ENCODE assay signal across 13 cellular contexts in the genomic region with DNA sequence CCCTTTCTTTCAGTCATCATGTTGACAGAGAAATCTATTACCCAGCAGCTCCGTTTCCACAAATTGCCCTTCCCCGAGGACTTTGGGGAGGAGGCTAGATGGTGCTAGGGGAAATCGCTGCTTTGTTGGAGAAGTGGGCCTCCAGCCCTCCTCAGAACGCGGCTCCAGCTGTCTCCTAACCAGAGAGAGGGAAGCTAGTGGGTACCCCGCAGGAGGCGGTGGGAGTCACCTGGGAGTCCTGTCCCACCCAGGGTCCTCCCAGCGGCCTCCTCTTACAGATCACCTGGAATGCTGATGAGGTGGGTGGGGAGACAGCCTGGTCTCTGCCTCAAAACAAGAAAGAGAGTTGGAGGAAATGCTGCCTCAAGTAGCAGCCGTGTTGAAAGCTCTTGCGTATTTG.
"Had no signal": no experiment of that assay in that cellular context is flagged by ENCODE, and none has a peak within 500 bp of the region (broad histone marks: within the 10 kb centered on the region; RNA-seq: fewer than 3 reads in every experiment).

No MANE protein-coding gene starts in this region.

- H3K4me2 ChIP-seq: neural progenitor cell had no signal

- H3K9me3 Mint-ChIP-seq: activated CD4-positive, alpha-beta memory T cell treated with anti-CD3 and anti-CD28 coated beads, Interleukin-2, amount 10 ng/mL, durations not matched to agents 7 days and 5 days; activated naive CD8-positive, alpha-beta T cell treated with anti-CD3 and anti-CD28 coated beads, Interleukin-2, amount 10 ng/mL, durations not matched to agents 7 days and 5 days had no signal

- H3K27ac ChIP-seq: breast epithelium, esophagus muscularis mucosa, neural progenitor cell, vagina had no signal

- H3K9me3 ChIP-seq: breast epithelium, esophagus muscularis mucosa, vagina had no signal

- H3K36me3 ChIP-seq: breast epithelium, esophagus muscularis mucosa, neural progenitor cell, vagina had no signal

- H3K4me3 Mint-ChIP-seq: activated CD4-positive, alpha-beta memory T cell treated with anti-CD3 and anti-CD28 coated beads, Interleukin-2, amount 10 ng/mL, durations not matched to agents 7 days and 5 days; activated naive CD8-positive, alpha-beta T cell treated with anti-CD3 and anti-CD28 coated beads, Interleukin-2, amount 10 ng/mL, durations not matched to agents 7 days and 5 days; immature natural killer cell; neural progenitor cell had no signal

- H3K4me1 Mint-ChIP-seq: activated CD4-positive, alpha-beta memory T cell treated with anti-CD3 and anti-CD28 coated beads, Interleukin-2, amount 10 ng/mL, durations not matched to agents 7 days and 5 days; activated naive CD8-positive, alpha-beta T cell treated with anti-CD3 and anti-CD28 coated beads, Interleukin-2, amount 10 ng/mL, durations not matched to agents 7 days and 5 days; immature natural killer cell had no signal

- H3K4me3 ChIP-seq: breast epithelium, dorsolateral prefrontal cortex, esophagus muscularis mucosa, neural progenitor cell, vagina had no signal

- H3K27ac Mint-ChIP-seq: activated CD4-positive, alpha-beta memory T cell treated with anti-CD3 and anti-CD28 coated beads, Interleukin-2, amount 10 ng/mL, durations not matched to agents 7 days and 5 days; activated naive CD8-positive, alpha-beta T cell treated with anti-CD3 and anti-CD28 coated beads, Interleukin-2, amount 10 ng/mL, durations not matched to agents 7 days and 5 days; immature natural killer cell had no signal

- H2AFZ ChIP-seq: neural progenitor cell had no signal

- DNase-seq: activated CD4-positive, alpha-beta memory T cell treated with anti-CD3 and anti-CD28 coated beads, Interleukin-2, amount 10 ng/mL, durations not matched to agents 7 days and 5 days; activated gamma-delta T cell treated with Interleukin-2 at 50 U/mL for 16 hours; activated naive CD8-positive, alpha-beta T cell treated with anti-CD3 and anti-CD28 coated beads, Interleukin-2, amount 10 ng/mL, durations not matched to agents 7 days and 5 days; activated T-cell treated with anti-CD3 and anti-CD28 coated beads, Interleukin-2, amount 50 U/mL, for 48 hours; dorsolateral prefrontal cortex; immature natural killer cell; mammary epithelial cell; stimulated activated CD4-positive, alpha-beta T cell treated with anti-CD3 and anti-CD28 coated beads, Interleukin-15, amount 100 ng/mL, for 24 hours; stimulated activated CD4-positive, alpha-beta T cell treated with anti-CD3 and anti-CD28 coated beads, Interleukin-4, amount 100 ng/mL, for 4 hours had no signal

- H3K4me1 ChIP-seq: breast epithelium, vagina had no signal

- H3K27me3 Mint-ChIP-seq: activated CD4-positive, alpha-beta memory T cell treated with anti-CD3 and anti-CD28 coated beads, Interleukin-2, amount 10 ng/mL, durations not matched to agents 7 days and 5 days; activated naive CD8-positive, alpha-beta T cell treated with anti-CD3 and anti-CD28 coated beads, Interleukin-2, amount 10 ng/mL, durations not matched to agents 7 days and 5 days had no signal

- H3K36me3 Mint-ChIP-seq: activated naive CD8-positive, alpha-beta T cell treated with anti-CD3 and anti-CD28 coated beads, Interleukin-2, amount 10 ng/mL, durations not matched to agents 7 days and 5 days; immature natural killer cell; neural progenitor cell had no signal

- H3K27me3 ChIP-seq: dorsolateral prefrontal cortex, esophagus muscularis mucosa, neural progenitor cell, vagina had no signal

- H3K9ac ChIP-seq: neural progenitor cell had no signal
